34 cellular contexts compared by ENCODE assay signal in the genomic region with DNA sequence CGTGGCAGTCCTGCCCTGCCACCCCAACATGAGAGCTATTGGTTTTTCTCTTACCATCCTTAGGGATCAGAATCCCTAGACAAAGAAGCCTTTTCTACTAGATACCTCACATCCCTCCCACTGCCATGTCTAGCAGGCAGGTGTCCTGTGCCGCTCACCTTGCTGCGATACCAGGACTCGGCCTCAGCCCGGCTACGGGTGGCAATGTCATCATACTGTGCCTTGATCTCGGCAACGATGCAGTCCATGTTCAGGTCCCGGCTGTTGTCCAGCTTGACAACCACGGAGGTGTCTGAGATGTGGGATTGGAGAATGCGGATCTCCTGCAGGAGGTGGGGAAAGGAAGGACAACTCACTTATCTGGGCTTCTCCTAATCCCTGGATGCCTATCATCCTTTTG. TPM values are rescaled to one million over a fixed set of nuclear protein-coding genes. Genes with fewer than 3 reads are reported as not detected.
"Had no signal": no experiment of that assay in that cellular context is flagged by ENCODE, and none has a peak within 500 bp of the region (broad histone marks: within the 10 kb centered on the region; RNA-seq: fewer than 3 reads in every experiment).

No MANE protein-coding gene starts in this region.

- H3K4me3 Mint-ChIP-seq: activated CD4-positive, alpha-beta memory T cell treated with anti-CD3 and anti-CD28 coated beads for 36 hours; activated CD4-positive, alpha-beta T cell treated with anti-CD3 and anti-CD28 coated beads for 36 hours; activated CD4-positive, alpha-beta T cell treated with anti-CD3 and anti-CD28 coated beads, Interleukin-2, amount 10 ng/mL, durations not matched to agents 24 days and 14 days; activated CD8-positive, alpha-beta T cell treated with anti-CD3 and anti-CD28 coated beads, Interleukin-2, amount 10 ng/mL, durations not matched to agents 7 days and 5 days; activated naive CD4-positive, alpha-beta T cell treated with anti-CD3 and anti-CD28 coated beads for 36 hours; activated naive CD8-positive, alpha-beta T cell treated with anti-CD3 and anti-CD28 coated beads, Interleukin-2, amount 10 ng/mL, durations not matched to agents 7 days and 5 days; activated T-cell treated with anti-CD3 and anti-CD28 coated beads, Interleukin-2, amount 50 U/mL, for 24 hours; activated T-cell treated with anti-CD3 and anti-CD28 coated beads, Interleukin-2, amount 50 U/mL, for 72 hours; brain; dendritic cell treated with granulocyte-macrophage colony-stimulating factor and Interleukin-4, amounts not matched to agents 40 ng/mL and 50 ng/mL, for 4 days; T-helper 17 cell; T-helper 2 cell treated with Interferon-gamma antibody and Interleukin-4, amounts not matched to agents 5 μg/mL and 100 μg/mL, for 36 hours had no signal

- H3K36me3 Mint-ChIP-seq: activated CD4-positive, alpha-beta memory T cell treated with anti-CD3 and anti-CD28 coated beads for 36 hours; activated naive CD4-positive, alpha-beta T cell treated with anti-CD3 and anti-CD28 coated beads, Interleukin-2, amount 50 U/mL, for 72 hours; activated naive CD8-positive, alpha-beta T cell treated with anti-CD3 and anti-CD28 coated beads, Interleukin-2, amount 10 ng/mL, durations not matched to agents 7 days and 5 days; brain had no signal

- H3K36me3 ChIP-seq: ascending aorta, breast epithelium, cardiac muscle cell, colonic mucosa, esophagus muscularis mucosa, gastrocnemius medialis, heart left ventricle had no signal

- H3K9me3 Mint-ChIP-seq: activated CD4-positive, alpha-beta memory T cell treated with anti-CD3 and anti-CD28 coated beads for 36 hours; activated CD4-positive, alpha-beta T cell treated with anti-CD3 and anti-CD28 coated beads, Interleukin-2, amount 10 ng/mL, durations not matched to agents 24 days and 14 days; activated naive CD4-positive, alpha-beta T cell treated with anti-CD3 and anti-CD28 coated beads for 36 hours; activated naive CD4-positive, alpha-beta T cell treated with anti-CD3 and anti-CD28 coated beads, Interleukin-2, amount 50 U/mL, for 72 hours; activated naive CD8-positive, alpha-beta T cell treated with anti-CD3 and anti-CD28 coated beads, Interleukin-2, amount 10 ng/mL, durations not matched to agents 7 days and 5 days; activated T-cell treated with anti-CD3 and anti-CD28 coated beads, Interleukin-2, amount 50 U/mL, for 24 hours; activated T-cell treated with anti-CD3 and anti-CD28 coated beads, Interleukin-2, amount 50 U/mL, for 72 hours; brain; dendritic cell treated with granulocyte-macrophage colony-stimulating factor and Interleukin-4, amounts not matched to agents 40 ng/mL and 50 ng/mL, for 4 days; T-helper 2 cell treated with Interferon-gamma antibody and Interleukin-4, amounts not matched to agents 5 μg/mL and 100 μg/mL, for 36 hours had no signal

- H3K4me3 ChIP-seq: ascending aorta, breast epithelium, cardiac muscle cell, colonic mucosa, dorsolateral prefrontal cortex, esophagus muscularis mucosa, gastrocnemius medialis, heart left ventricle had no signal

- H3K4me1 Mint-ChIP-seq: activated CD4-positive, alpha-beta T cell treated with anti-CD3 and anti-CD28 coated beads for 36 hours; activated CD4-positive, alpha-beta T cell treated with anti-CD3 and anti-CD28 coated beads, Interleukin-2, amount 10 ng/mL, durations not matched to agents 24 days and 14 days; activated naive CD8-positive, alpha-beta T cell treated with anti-CD3 and anti-CD28 coated beads, Interleukin-2, amount 10 ng/mL, durations not matched to agents 7 days and 5 days had no signal

- DNase-seq: activated CD4-positive, alpha-beta memory T cell treated with anti-CD3 and anti-CD28 coated beads for 36 hours; activated CD4-positive, alpha-beta T cell treated with anti-CD3 and anti-CD28 coated beads for 36 hours; activated CD4-positive, alpha-beta T cell treated with anti-CD3 and anti-CD28 coated beads, Interleukin-2, amount 10 ng/mL, durations not matched to agents 24 days and 14 days; activated CD4-positive, CD25-positive, alpha-beta regulatory T cell; activated CD4-positive, CD25-positive, alpha-beta regulatory T cell treated with anti-CD3 and anti-CD28 coated beads, Interleukin-2, amount 50 U/mL, for 72 hours; activated CD8-positive, alpha-beta T cell treated with anti-CD3 and anti-CD28 coated beads, Interleukin-2, amount 10 ng/mL, durations not matched to agents 7 days and 5 days; activated effector memory CD4-positive, alpha-beta T cell treated with Interleukin-2 at 50 U/mL for 16 hours; activated gamma-delta T cell treated with Interleukin-2 at 50 U/mL for 16 hours; activated naive CD4-positive, alpha-beta T cell treated with anti-CD3 and anti-CD28 coated beads for 36 hours; activated naive CD8-positive, alpha-beta T cell treated with anti-CD3 and anti-CD28 coated beads, Interleukin-2, amount 10 ng/mL, durations not matched to agents 7 days and 5 days; activated T-cell treated with anti-CD3 and anti-CD28 coated beads for 4 hours; activated T-cell treated with anti-CD3 and anti-CD28 coated beads, Interleukin-2, amount 50 U/mL, for 24 hours; activated T-cell treated with anti-CD3 and anti-CD28 coated beads, Interleukin-2, amount 50 U/mL, for 72 hours; central memory CD4-positive, alpha-beta T cell; cerebellar nuclear complex; colonic mucosa; dorsolateral prefrontal cortex; effector memory CD4-positive, alpha-beta T cell; erythroblast; foreskin keratinocyte; gastrocnemius medialis; glutamatergic neuron; heart left ventricle; T-helper 1 cell; T-helper 17 cell; T1000 had no signal

- H3K4me1 ChIP-seq: ascending aorta, breast epithelium, colonic mucosa, foreskin keratinocyte, gastrocnemius medialis, heart left ventricle had no signal

- ATAC-seq: activated CD4-positive, alpha-beta T cell treated with anti-CD3 and anti-CD28 coated beads for 36 hours; activated CD8-positive, alpha-beta T cell treated with anti-CD3 and anti-CD28 coated beads, Interleukin-2, amount 10 ng/mL, durations not matched to agents 7 days and 5 days; activated naive CD4-positive, alpha-beta T cell treated with anti-CD3 and anti-CD28 coated beads, Interleukin-2, amount 50 U/mL, for 72 hours; activated T-cell treated with anti-CD3 and anti-CD28 coated beads, Interleukin-2, amount 50 U/mL, for 72 hours; foreskin keratinocyte; gastrocnemius medialis; heart left ventricle; T-helper 17 cell had no signal

- H3K27ac Mint-ChIP-seq: activated CD4-positive, alpha-beta memory T cell treated with anti-CD3 and anti-CD28 coated beads for 36 hours; activated CD4-positive, alpha-beta T cell treated with anti-CD3 and anti-CD28 coated beads for 36 hours; activated CD4-positive, alpha-beta T cell treated with anti-CD3 and anti-CD28 coated beads, Interleukin-2, amount 10 ng/mL, durations not matched to agents 24 days and 14 days; activated CD8-positive, alpha-beta T cell treated with anti-CD3 and anti-CD28 coated beads, Interleukin-2, amount 10 ng/mL, durations not matched to agents 7 days and 5 days; activated naive CD4-positive, alpha-beta T cell treated with anti-CD3 and anti-CD28 coated beads for 36 hours; activated naive CD4-positive, alpha-beta T cell treated with anti-CD3 and anti-CD28 coated beads, Interleukin-2, amount 50 U/mL, for 72 hours; activated naive CD8-positive, alpha-beta T cell treated with anti-CD3 and anti-CD28 coated beads, Interleukin-2, amount 10 ng/mL, durations not matched to agents 7 days and 5 days; activated T-cell treated with anti-CD3 and anti-CD28 coated beads, Interleukin-2, amount 50 U/mL, for 24 hours; activated T-cell treated with anti-CD3 and anti-CD28 coated beads, Interleukin-2, amount 50 U/mL, for 72 hours; brain; dendritic cell treated with granulocyte-macrophage colony-stimulating factor and Interleukin-4, amounts not matched to agents 40 ng/mL and 50 ng/mL, for 4 days; T-helper 17 cell; T-helper 2 cell treated with Interferon-gamma antibody and Interleukin-4, amounts not matched to agents 5 μg/mL and 100 μg/mL, for 36 hours had no signal

- H3K9me3 ChIP-seq: ascending aorta, breast epithelium, colonic mucosa, esophagus muscularis mucosa, gastrocnemius medialis, heart left ventricle had no signal

- H3K27me3 ChIP-seq: ascending aorta had no signal

- H3K27ac ChIP-seq: ascending aorta, breast epithelium, cardiac muscle cell, colonic mucosa, dorsolateral prefrontal cortex, esophagus muscularis mucosa, foreskin keratinocyte, gastrocnemius medialis, heart left ventricle had no signal

RNA-seq across cellular contexts. Expression of a gene that starts 4.5 kb away (rescaled TPM):
- total RNA-seq: activated CD4-positive, alpha-beta memory T cell treated with anti-CD3 and anti-CD28 coated beads for 36 hours; activated CD4-positive, alpha-beta T cell treated with anti-CD3 and anti-CD28 coated beads for 36 hours; activated CD4-positive, alpha-beta T cell treated with anti-CD3 and anti-CD28 coated beads, Interleukin-2, amount 10 ng/mL, durations not matched to agents 24 days and 14 days; activated CD8-positive, alpha-beta T cell treated with anti-CD3 and anti-CD28 coated beads, Interleukin-2, amount 10 ng/mL, durations not matched to agents 7 days and 5 days; activated naive CD4-positive, alpha-beta T cell treated with anti-CD3 and anti-CD28 coated beads for 36 hours; activated naive CD4-positive, alpha-beta T cell treated with anti-CD3 and anti-CD28 coated beads, Interleukin-2, amount 50 U/mL, for 72 hours; activated naive CD8-positive, alpha-beta T cell treated with anti-CD3 and anti-CD28 coated beads, Interleukin-2, amount 10 ng/mL, durations not matched to agents 7 days and 5 days; activated T-cell treated with anti-CD3 and anti-CD28 coated beads, Interleukin-2, amount 50 U/mL, for 72 hours; ascending aorta; cardiac muscle cell; colonic mucosa; esophagus muscularis mucosa; foreskin keratinocyte; heart left ventricle; T-helper 17 cell had no signal

RNA-seq across cellular contexts. Expression of a gene that starts 25.4 kb away (rescaled TPM):
- total RNA-seq: activated CD4-positive, alpha-beta memory T cell treated with anti-CD3 and anti-CD28 coated beads for 36 hours; activated CD4-positive, alpha-beta T cell treated with anti-CD3 and anti-CD28 coated beads for 36 hours; activated CD4-positive, alpha-beta T cell treated with anti-CD3 and anti-CD28 coated beads, Interleukin-2, amount 10 ng/mL, durations not matched to agents 24 days and 14 days; activated naive CD4-positive, alpha-beta T cell treated with anti-CD3 and anti-CD28 coated beads for 36 hours; activated naive CD4-positive, alpha-beta T cell treated with anti-CD3 and anti-CD28 coated beads, Interleukin-2, amount 50 U/mL, for 72 hours; activated naive CD8-positive, alpha-beta T cell treated with anti-CD3 and anti-CD28 coated beads, Interleukin-2, amount 10 ng/mL, durations not matched to agents 7 days and 5 days; activated T-cell treated with anti-CD3 and anti-CD28 coated beads, Interleukin-2, amount 50 U/mL, for 72 hours; ascending aorta; cardiac muscle cell; foreskin keratinocyte; gastrocnemius medialis; heart left ventricle; T-helper 17 cell had no signal

RNA-seq across cellular contexts. Expression of a gene that starts 42.3 kb away (rescaled TPM):
- total RNA-seq: activated CD4-positive, alpha-beta T cell treated with anti-CD3 and anti-CD28 coated beads for 36 hours; cardiac muscle cell; heart left ventricle had no signal

RNA-seq across cellular contexts. Expression of a gene that starts 50.6 kb away (rescaled TPM):
- total RNA-seq: activated CD4-positive, alpha-beta memory T cell treated with anti-CD3 and anti-CD28 coated beads for 36 hours; activated CD4-positive, alpha-beta T cell treated with anti-CD3 and anti-CD28 coated beads for 36 hours; activated CD4-positive, alpha-beta T cell treated with anti-CD3 and anti-CD28 coated beads, Interleukin-2, amount 10 ng/mL, durations not matched to agents 24 days and 14 days; activated CD8-positive, alpha-beta T cell treated with anti-CD3 and anti-CD28 coated beads, Interleukin-2, amount 10 ng/mL, durations not matched to agents 7 days and 5 days; activated naive CD4-positive, alpha-beta T cell treated with anti-CD3 and anti-CD28 coated beads for 36 hours; activated naive CD4-positive, alpha-beta T cell treated with anti-CD3 and anti-CD28 coated beads, Interleukin-2, amount 50 U/mL, for 72 hours; activated naive CD8-positive, alpha-beta T cell treated with anti-CD3 and anti-CD28 coated beads, Interleukin-2, amount 10 ng/mL, durations not matched to agents 7 days and 5 days; activated T-cell treated with anti-CD3 and anti-CD28 coated beads, Interleukin-2, amount 50 U/mL, for 72 hours; ascending aorta; breast epithelium; colonic mucosa; dorsolateral prefrontal cortex; esophagus muscularis mucosa; foreskin keratinocyte; gastrocnemius medialis; heart left ventricle; T-helper 17 cell had no signal
